ENCODE assay signal across 15 cellular contexts in the genomic region with DNA sequence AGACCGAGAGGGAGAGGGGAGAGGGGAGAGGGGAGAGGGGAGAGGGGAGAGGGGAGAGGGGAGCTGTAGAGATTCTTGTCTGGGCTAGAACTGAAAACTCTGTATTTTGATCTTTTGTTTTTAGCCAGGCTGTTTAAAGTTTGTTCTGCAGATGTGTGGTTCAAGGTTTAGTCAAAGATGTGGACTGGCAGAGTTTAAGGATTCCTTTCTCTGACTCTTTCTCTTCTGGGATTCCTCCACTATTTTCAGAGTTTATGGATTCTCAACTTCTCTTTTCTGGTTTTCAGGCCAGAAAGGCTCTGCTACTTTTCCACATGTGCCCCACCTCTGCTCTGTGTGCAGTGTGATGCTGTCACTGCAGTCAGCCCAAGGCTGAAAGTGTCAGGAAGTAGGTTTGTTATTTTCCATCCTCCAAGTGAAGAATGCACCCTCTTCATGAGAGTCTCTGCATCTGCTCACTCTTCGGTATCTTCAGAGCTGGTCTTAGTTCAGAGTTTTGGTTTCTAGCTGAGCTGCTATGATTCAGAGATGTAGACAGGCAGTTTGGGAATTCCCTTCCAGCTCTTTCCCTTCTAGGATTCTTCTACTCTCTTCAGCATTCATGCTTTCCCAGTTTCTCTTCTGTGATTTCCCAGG.
DNase-seq lines count a peak whose midpoint lies in the region; ATAC-seq and TF ChIP-seq lines count a peak whose summit lies in the region.
"Had no signal": no experiment of that assay in that cellular context is flagged by ENCODE, and none has a peak within 500 bp of the region (broad histone marks: within the 10 kb centered on the region; RNA-seq: fewer than 3 reads in every experiment).

No MANE protein-coding gene starts in this region.

- no peak overlapping the region for H3K27ac Mint-ChIP-seq in stimulated activated naive CD8-positive, alpha-beta T cell treated with anti-CD3 and anti-CD28 coated beads, Interleukin-15, amount 100 ng/mL, for 72 hours
- H3K27ac Mint-ChIP-seq in CD14-positive monocyte = peak overlapping the region in 2 of 7 donors; percentile 26 to 70

- no peak for DNase-seq in stimulated activated naive CD8-positive, alpha-beta T cell treated with anti-CD3 and anti-CD28 coated beads, Interleukin-15, Interleukin-2, amounts not matched to agents 100 U/mL and 50 U/mL, for 24 hours
- no peak for DNase-seq in stimulated activated naive CD8-positive, alpha-beta T cell treated with anti-CD3 and anti-CD28 coated beads, Interleukin-15, amount 100 ng/mL, for 72 hours
- DNase-seq in epithelial cell of esophagus (ENCODE audit: low read depth) (peak; percentile 9), mesenteric fat pad (ENCODE audit: low spot score) (no peak), CD14-positive monocyte (ENCODE audit: low spot score) (no peak), NCI-H2227 treated with DMSO at 0.1 percent for 48 hours (lab: John Stamatoyannopoulos, UW) (no peak)
- DNase-seq: gastrocnemius medialis, immature natural killer cell, midbrain, NCI-H2171, posterior cingulate gyrus had no signal

- H3K4me3 ChIP-seq in epithelial cell of esophagus (ENCODE audit: low read length) = no peak overlapping the region
- H3K4me3 ChIP-seq: ascending aorta, gastrocnemius medialis, SK-N-MC had no signal

- H3K36me3 Mint-ChIP-seq in CD14-positive monocyte = peaks cover 20 to 33% of the 10 kb centered on the region in 2 donors

- H3K9me3 Mint-ChIP-seq in stimulated activated naive CD8-positive, alpha-beta T cell treated with anti-CD3 and anti-CD28 coated beads, Interleukin-15, amount 100 ng/mL, for 72 hours = no peaks in the 10 kb centered on the region
- H3K9me3 Mint-ChIP-seq in CD14-positive monocyte = peaks cover 0 to 12% (median 7%) of the 10 kb centered on the region in 7 donors
- H3K9me3 Mint-ChIP-seq: immature natural killer cell had no signal

- no peaks in the 10 kb centered on the region for H3K27me3 Mint-ChIP-seq in stimulated activated naive CD8-positive, alpha-beta T cell treated with anti-CD3 and anti-CD28 coated beads, Interleukin-15, amount 100 ng/mL, for 72 hours
- H3K27me3 Mint-ChIP-seq in CD14-positive monocyte (ENCODE audit: low read depth in 3 of 3) = peaks cover 0 to 2% (median 0%) of the 10 kb centered on the region in 3 donors

- peaks cover 21% of the 10 kb centered on the region for H3K4me1 Mint-ChIP-seq in stimulated activated naive CD8-positive, alpha-beta T cell treated with anti-CD3 and anti-CD28 coated beads, Interleukin-15, amount 100 ng/mL, for 72 hours
- H3K4me1 Mint-ChIP-seq in CD14-positive monocyte = no peaks in the 10 kb centered on the region

- H3K4me3 Mint-ChIP-seq in stimulated activated naive CD8-positive, alpha-beta T cell treated with anti-CD3 and anti-CD28 coated beads, Interleukin-15, amount 100 ng/mL, for 72 hours = no peak overlapping the region
- H3K4me3 Mint-ChIP-seq in CD14-positive monocyte = no peak overlapping the region

- ATAC-seq in stimulated activated naive CD8-positive, alpha-beta T cell treated with anti-CD3 and anti-CD28 coated beads, Interleukin-15, Interleukin-2, amounts not matched to agents 100 U/mL and 50 U/mL, for 24 hours = peak; percentile 69
- ATAC-seq in stimulated activated naive CD8-positive, alpha-beta T cell treated with anti-CD3 and anti-CD28 coated beads, Interleukin-15, amount 100 ng/mL, for 72 hours = no peak
- ATAC-seq in HG03108 (IDR thresholded peaks at IDR 0.05; ENCODE audit: unreplicated experiment) = peak; percentile 76
- ATAC-seq in HG03135 (IDR thresholded peaks at IDR 0.05; ENCODE audit: unreplicated experiment) = no peak
- ATAC-seq: gastrocnemius medialis had no signal

- no peak for TF ChIP-seq CTCF in epithelial cell of esophagus (IDR thresholded peaks at IDR 0.05; ENCODE audit: insufficient read depth, low read depth, low read length, missing control alignments)
- no peak for TF ChIP-seq CTCF in CD14-positive monocyte (IDR thresholded peaks at IDR 0.05)

- intact Hi-C loops in CD14-positive monocyte (cut with micrococcal nuclease) = no loop called here

Comparison
In these comparisons a context has a peak if more than half of its experiments do, and no peak if none do; other contexts are left out.
1. ATAC-seq: peak in stimulated activated naive CD8-positive, alpha-beta T cell treated with anti-CD3 and anti-CD28 coated beads, Interleukin-15, Interleukin-2, amounts not matched to agents 100 U/mL and 50 U/mL, for 24 hours (single experiment) and HG03108 (single experiment); none in stimulated activated naive CD8-positive, alpha-beta T cell treated with anti-CD3 and anti-CD28 coated beads, Interleukin-15, amount 100 ng/mL, for 72 hours (single experiment) and HG03135 (single experiment).